ENCODE assay signal across 11 cellular contexts in the genomic region with DNA sequence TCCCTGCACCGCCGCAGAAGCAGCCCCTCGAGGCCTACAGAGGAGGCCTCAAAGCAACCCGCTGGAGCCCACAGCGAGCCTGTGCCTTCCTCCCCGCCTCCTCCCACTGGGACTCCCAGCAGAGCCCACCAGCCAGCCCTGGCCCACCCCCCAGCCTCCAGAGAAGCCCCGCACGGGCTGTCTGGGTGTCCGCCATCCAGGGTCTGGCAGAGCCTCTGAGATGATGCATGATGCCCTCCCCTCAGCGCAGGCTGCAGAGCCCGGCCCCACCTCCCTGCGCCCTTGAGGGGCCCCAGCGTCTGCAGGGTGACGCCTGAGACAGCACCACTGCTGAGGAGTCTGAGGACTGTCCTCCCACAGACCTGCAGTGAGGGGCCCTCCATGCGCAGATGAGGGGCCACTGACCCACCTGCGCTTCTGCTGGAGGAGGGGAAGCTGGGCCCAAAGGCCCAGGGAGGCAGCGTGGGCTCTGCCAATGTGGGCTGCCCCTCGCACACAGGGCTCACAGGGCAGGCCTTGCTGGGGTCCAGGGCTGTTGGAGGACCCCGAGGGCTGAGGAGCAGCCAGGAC. TPM values are rescaled to one million over a fixed set of nuclear protein-coding genes. Genes with fewer than 3 reads are reported as not detected.
DNase-seq lines count a peak whose midpoint lies in the region; ATAC-seq and TF ChIP-seq lines count a peak whose summit lies in the region.
"Had no signal": no experiment of that assay in that cellular context is flagged by ENCODE, and none has a peak within 500 bp of the region (broad histone marks: within the 10 kb centered on the region; RNA-seq: fewer than 3 reads in every experiment).

No MANE protein-coding gene starts in this region.

- peak overlapping the region; percentile 5 for H2BK5ac ChIP-seq in neuronal stem cell (ENCODE audit: low read length)

- no peak for TF ChIP-seq CTCF in endodermal cell (conservative IDR thresholded peaks at IDR 0.05)

- H3K9ac ChIP-seq in BLaER1 = peak overlapping the region; percentile 73
- H3K9ac ChIP-seq in endodermal cell (ENCODE audit: extremely low read depth, low read length, poor library complexity, severe bottlenecking) = no peak overlapping the region
- no peak overlapping the region for H3K9ac ChIP-seq in neuronal stem cell (ENCODE audit: low read depth, low read length, poor library complexity)

- H3K4me1 ChIP-seq in BLaER1 (peaks cover 74% of the 10 kb centered on the region), endodermal cell (ENCODE audit: control insufficient read depth, insufficient read depth, low read length) (no peaks in the 10 kb centered on the region), neuronal stem cell (ENCODE audit: control insufficient read depth in 2 of 2, insufficient read depth in 1 of 2, low read depth in 1 of 2, low read length in 2 of 2) (peaks cover 7 to 11% of the 10 kb centered on the region in 2 donors)
- H3K4me1 ChIP-seq: breast epithelium had no signal

- peak overlapping the region; percentile 29 for H3K23ac ChIP-seq in neuronal stem cell (ENCODE audit: low read depth, low read length, poor library complexity)

- H3K18ac ChIP-seq in neuronal stem cell (ENCODE audit: low read length) = no peak overlapping the region

- no peak overlapping the region for H2BK120ac ChIP-seq in neuronal stem cell (ENCODE audit: low read depth, low read length)

- DNase-seq in ELF-1 (ENCODE audit: low read depth, low spot score) (peak; percentile 2), endodermal cell (peak; percentile 47), neuronal stem cell (ENCODE audit: low spot score) (no peak), NCI-H446 treated with DMSO at 0.1 percent for 48 hours (lab: John Stamatoyannopoulos, UW) (no peak), NCI-H187 (lab: John Stamatoyannopoulos, UW) (no peak)
- DNase-seq: hippocampal formation, midbrain had no signal

- H3K9me3 ChIP-seq in BLaER1 (0 out of 2 replicates have a peak, but pooled peaks cover 2% of the 10 kb centered on the region), endodermal cell (ENCODE audit: control insufficient read depth, low read length) (no peaks in the 10 kb centered on the region), neuronal stem cell (replicated peaks in 1 of 2; ENCODE audit: control insufficient read depth in 2 of 2, insufficient read depth in 1 of 2, low read depth in 1 of 2, low read length in 2 of 2) (peaks cover 0 to 6% of the 10 kb centered on the region in 2 donors)

- no peak overlapping the region for H3K14ac ChIP-seq in neuronal stem cell (ENCODE audit: low read length)

- no peak overlapping the region for H4K91ac ChIP-seq in neuronal stem cell (ENCODE audit: low read depth, low read length, poor library complexity)

- no peak overlapping the region for H3K27ac Mint-ChIP-seq in endodermal cell

- H3K4me2 ChIP-seq in BLaER1 = peak overlapping the region; percentile 87
- no peak overlapping the region for H3K4me2 ChIP-seq in neuronal stem cell (ENCODE audit: insufficient read depth, low read length, poor library complexity, severe bottlenecking)
- H3K4me2 ChIP-seq: PC-9 had no signal

- H3K27ac ChIP-seq in BLaER1 (peak overlapping the region; percentile 79), endodermal cell (ENCODE audit: low read depth, low read length) (peak overlapping the region; percentile 75), neuronal stem cell (replicated peaks; ENCODE audit: low read length) (no peak overlapping the region)
- H3K27ac ChIP-seq: breast epithelium, PC-9 had no signal

- H2BK12ac ChIP-seq in neuronal stem cell (ENCODE audit: low read length) = no peak overlapping the region

- H3K4me1 Mint-ChIP-seq in endodermal cell = no peaks in the 10 kb centered on the region

- H3K4ac ChIP-seq in neuronal stem cell (ENCODE audit: low read length) = no peak overlapping the region

- no peak overlapping the region for H3K4me3 Mint-ChIP-seq in endodermal cell

- H2AFZ ChIP-seq in neuronal stem cell (ENCODE audit: low read length) = no peak overlapping the region
- H2AFZ ChIP-seq: PC-9 had no signal

- H3K27me3 ChIP-seq in BLaER1 = no peaks in the 10 kb centered on the region
- no peaks in the 10 kb centered on the region for H3K27me3 ChIP-seq in endodermal cell (ENCODE audit: control insufficient read depth, insufficient read depth, low read length, poor library complexity, severe bottlenecking)
- peaks cover 0 to 2% (median 0%) of the 10 kb centered on the region in 3 experiments for H3K27me3 ChIP-seq in neuronal stem cell (ENCODE audit: control insufficient read depth in 3 of 3, insufficient read depth in 3 of 3, low read depth in 1 of 3, low read length in 3 of 3)
- H3K27me3 ChIP-seq: breast epithelium had no signal

- H3K4me3 ChIP-seq in BLaER1 (peak overlapping the region; percentile 33; the same call in 1 of the 2 replicates), endodermal cell (ENCODE audit: low read length) (no peak overlapping the region), neuronal stem cell (ENCODE audit: low read length in 2 of 2) (no peak overlapping the region)
- H3K4me3 ChIP-seq: breast epithelium, PC-9 had no signal

- 88 to 94% methylated on average over 13 to 19 of the region's 19 CpGs for WGBS in endodermal cell (ENCODE audit: insufficient coverage in 1 of 2, insufficient read length in 1 of 2), 2 experiments
- no CpG with 5 or more reads among the region's 19 CpGs for WGBS in neuronal stem cell (ENCODE audit: extremely low coverage in 2 of 2, insufficient read length in 2 of 2, insufficient replicate concordance in 1 of 2), 2 donors

- peaks cover 6% of the 10 kb centered on the region for H3K27me3 Mint-ChIP-seq in endodermal cell (ENCODE audit: insufficient read depth)

- H3K9me3 Mint-ChIP-seq in endodermal cell = no peaks in the 10 kb centered on the region

- peaks cover 9% of the 10 kb centered on the region for H3K79me1 ChIP-seq in neuronal stem cell (ENCODE audit: low read depth, low read length)

- H3K36me3 Mint-ChIP-seq in endodermal cell (ENCODE audit: low read depth) = peaks cover 17% of the 10 kb centered on the region

- H3K36me3 ChIP-seq in BLaER1 (peaks cover 30% of the 10 kb centered on the region), endodermal cell (ENCODE audit: control insufficient read depth, insufficient read depth, low read length) (peaks cover 4% of the 10 kb centered on the region), neuronal stem cell (replicated peaks in 1 of 2; ENCODE audit: control insufficient read depth in 2 of 2, insufficient read depth in 2 of 2, low read length in 2 of 2) (peaks cover 38 to 48% of the 10 kb centered on the region in 2 donors)
- H3K36me3 ChIP-seq: breast epithelium had no signal

- no peak overlapping the region for H2BK15ac ChIP-seq in neuronal stem cell (ENCODE audit: low read length)

- ATAC-seq in HG03442 (IDR thresholded peaks at IDR 0.05; ENCODE audit: unreplicated experiment) = no peak

- peaks cover 62% of the 10 kb centered on the region for H4K20me1 ChIP-seq in BLaER1

- H4K8ac ChIP-seq in neuronal stem cell (ENCODE audit: low read depth, low read length) = peak overlapping the region; percentile 32

- no peak overlapping the region for H2AK5ac ChIP-seq in neuronal stem cell (ENCODE audit: low read depth, low read length)

RNA-seq across cellular contexts. Expression of gene GPC1, which starts 31.2 kb away (rescaled TPM):
- 10 to 100 TPM; 37.8 to 69.7 TPM for total RNA-seq in endodermal cell
- 55.9 TPM for polyA plus RNA-seq in endodermal cell (2013, experiment 1 of 2)
- polyA plus RNA-seq in endodermal cell (2013, experiment 2 of 2) = 56.9 TPM
- 78.0 TPM for polyA plus RNA-seq in neuronal stem cell (2013, experiment 1 of 2)
- polyA plus RNA-seq in neuronal stem cell (2013, experiment 2 of 2) = 77.4 TPM

Comparison
In these comparisons a context has a peak if more than half of its experiments do, and no peak if none do; other contexts are left out.
1. DNase-seq: peak in ELF-1 (single experiment) and endodermal cell (single experiment); none in neuronal stem cell (single experiment), NCI-H446 treated with DMSO at 0.1 percent for 48 hours (single experiment) and NCI-H187 (0 of 2).